Comparison of ENCODE assay signal across 14 cellular contexts in genomic region chr13:77506874-77507273, GRCh38. TPM values are rescaled to one million over a fixed set of nuclear protein-coding genes. Genes with fewer than 3 reads are reported as not detected.
DNase-seq lines count a peak whose midpoint lies in the region; ATAC-seq and TF ChIP-seq lines count a peak whose summit lies in the region.
"Had no signal": no experiment of that assay in that cellular context is flagged by ENCODE, and none has a peak within 500 bp of the region (broad histone marks: within the 10 kb centered on the region; RNA-seq: fewer than 3 reads in every experiment).

No MANE protein-coding gene starts in this region.

- no peaks in the 10 kb centered on the region for H3K9me3 ChIP-seq in A673 (ENCODE audit: low read depth, low read length, poor library complexity, severe bottlenecking)
- no peaks in the 10 kb centered on the region for H3K9me3 ChIP-seq in HCT116 (ENCODE audit: control insufficient read depth in 1 of 2, insufficient read depth in 1 of 2, low read depth in 1 of 2, low read length in 2 of 2)
- no peaks in the 10 kb centered on the region for H3K9me3 ChIP-seq in hepatocyte (ENCODE audit: low read depth)
- no peaks in the 10 kb centered on the region for H3K9me3 ChIP-seq in body of pancreas
- H3K9me3 ChIP-seq: Caco-2, gastroesophageal sphincter, testis had no signal

- H3K27ac ChIP-seq in A673 (ENCODE audit: low read depth, low read length, poor library complexity, severe bottlenecking) (no peak overlapping the region), HCT116 (ENCODE audit: low read depth, low read length) (no peak overlapping the region), hepatocyte (no peak overlapping the region), body of pancreas (no peak overlapping the region)
- H3K27ac ChIP-seq: gastroesophageal sphincter, testis had no signal

- CTCF ChIA-PET in A673 (lab: Charles Lee) (interaction anchor here (0.7 to 1.0 kb wide), 3 partner anchors 28 to 525 kb away, joined by 3 read pairs; no protein-coding TSS in a partner anchor), HCT116 (lab: Charles Lee) (interaction anchor here (0.8 to 3.4 kb wide), 2 partner anchors 10 to 14 kb away, joined by 3 to 10 read pairs; no protein-coding TSS in a partner anchor)

- no peak overlapping the region for H3K9ac ChIP-seq in HCT116 (ENCODE audit: low read length)

- H3K27me3 ChIP-seq in A673 (replicated peaks; ENCODE audit: insufficient read depth, low read depth, low read length, poor library complexity) (peaks cover 16% of the 10 kb centered on the region), HCT116 (ENCODE audit: insufficient read depth, low read length) (peaks cover 21% of the 10 kb centered on the region), hepatocyte (no peaks in the 10 kb centered on the region), body of pancreas (no peaks in the 10 kb centered on the region)
- H3K27me3 ChIP-seq: gastroesophageal sphincter, testis had no signal

- peak; percentile 56 for TF ChIP-seq CTCF in A673 (conservative IDR thresholded peaks at IDR 0.05; ENCODE audit: low read depth, low read length)
- peak in 2 of 3 experiments; percentile 10 to 40; a peak in 1 of 6 replicates for TF ChIP-seq CTCF in HCT116 (IDR thresholded peaks at IDR 0.05 in 2 of 3, conservative IDR thresholded peaks at IDR 0.05 in 1 of 3; ENCODE audit: borderline replicate concordance in 1 of 3, insufficient read depth in 1 of 3, low read depth in 2 of 3, low read length in 2 of 3)
- TF ChIP-seq CTCF in hepatocyte (IDR thresholded peaks at IDR 0.05; ENCODE audit: poor library complexity), result peak; percentile 28
- no peak for TF ChIP-seq CTCF in omental fat pad (IDR thresholded peaks at IDR 0.05)
- peak in 1 of 7 experiments; percentile 6 for TF ChIP-seq CTCF in body of pancreas (IDR thresholded peaks at IDR 0.05)

- ATAC-seq in HCT116 (no peak), omental fat pad (ENCODE audit: low FRiP score) (no peak), body of pancreas (no peak)
- ATAC-seq: gastroesophageal sphincter had no signal

- intact Hi-C loops in A673 (cut with micrococcal nuclease; ENCODE audit: unreplicated experiment) (loop anchor here (5.0 kb wide), 1 partner anchor 480 kb away; the partner anchor contains the start of gene FBXL3), HCT116 (cut with micrococcal nuclease) (no loop called here), body of pancreas (cut with DNase I) (no loop called here)

- H3K4me3 ChIP-seq in A673 (ENCODE audit: low read depth, low read length, poor library complexity, severe bottlenecking) (no peak overlapping the region), HCT116 (replicated peaks in 1 of 2; ENCODE audit: low read depth in 1 of 2, low read length in 2 of 2) (no peak overlapping the region; a peak in 1 of 4 replicates), hepatocyte (no peak overlapping the region), body of pancreas (no peak overlapping the region)
- H3K4me3 ChIP-seq: gastroesophageal sphincter, testis had no signal

- TF ChIP-seq RAD21 in HCT116 (IDR thresholded peaks at IDR 0.05; ENCODE audit: low read depth), result peak; percentile 34

- H3K4me2 ChIP-seq in HCT116 (ENCODE audit: low read length) (peak overlapping the region; percentile 35), hepatocyte (no peak overlapping the region)

- H2AFZ ChIP-seq in HCT116 (ENCODE audit: low read depth, low read length, poor library complexity, severe bottlenecking) (peak overlapping the region; percentile 81), hepatocyte (no peak overlapping the region)

- no peak for TF ChIP-seq POLR2A in HCT116 (IDR thresholded peaks at IDR 0.05; ENCODE audit: borderline replicate concordance, extremely low read depth, insufficient read depth, insufficient read length)
- TF ChIP-seq POLR2A in body of pancreas (IDR thresholded peaks at IDR 0.05), result no peak

- 95% methylated on average over 3 of the region's 3 CpGs for WGBS in hepatocyte (ENCODE audit: low lambda C conversion rate, missing lambda C conversion rate)
- 96% methylated on average over 3 of the region's 3 CpGs for WGBS in body of pancreas, 2 donors

- BruUV-seq in A673 (replicated peaks; lab: Mats Ljungman, UMichigan), result no TSS peak
- no TSS peak for BruUV-seq in HCT116 (replicated peaks; lab: Mats Ljungman, UMichigan)

- H3K4me1 ChIP-seq in A673 (ENCODE audit: insufficient read depth, low read length, poor library complexity, severe bottlenecking), result peaks cover 35% of the 10 kb centered on the region
- peaks cover 15% of the 10 kb centered on the region in 2 experiments; a peak in 3 of 4 replicates for H3K4me1 ChIP-seq in HCT116 (ENCODE audit: control insufficient read depth in 1 of 2, insufficient read depth in 2 of 2, low read length in 2 of 2)
- no peaks in the 10 kb centered on the region for H3K4me1 ChIP-seq in hepatocyte (ENCODE audit: insufficient read depth)
- no peaks in the 10 kb centered on the region for H3K4me1 ChIP-seq in body of pancreas
- H3K4me1 ChIP-seq: Caco-2, testis had no signal

- H3K9me2 ChIP-seq in HCT116 (ENCODE audit: insufficient read depth), result no peaks in the 10 kb centered on the region
- H3K9me2 ChIP-seq in hepatocyte (replicated peaks; ENCODE audit: insufficient read depth), result no peaks in the 10 kb centered on the region

- no peaks in the 10 kb centered on the region for H3K36me3 ChIP-seq in A673 (ENCODE audit: insufficient read depth, low read length, poor library complexity, severe bottlenecking)
- H3K36me3 ChIP-seq in HCT116 (ENCODE audit: control insufficient read depth in 1 of 2, insufficient read depth in 2 of 2, low read length in 2 of 2), result no peaks in the 10 kb centered on the region
- H3K36me3 ChIP-seq in hepatocyte (replicated peaks; ENCODE audit: insufficient read depth, low read depth), result no peaks in the 10 kb centered on the region
- no peaks in the 10 kb centered on the region for H3K36me3 ChIP-seq in body of pancreas (replicated peaks in 1 of 2; ENCODE audit: insufficient read depth in 1 of 2, low read depth in 2 of 2)
- H3K36me3 ChIP-seq: gastroesophageal sphincter had no signal

- H4K20me1 ChIP-seq in HCT116 (ENCODE audit: insufficient read depth) (no peaks in the 10 kb centered on the region), hepatocyte (ENCODE audit: insufficient read depth, poor library complexity, severe bottlenecking) (no peaks in the 10 kb centered on the region)

- no peaks in the 10 kb centered on the region for H3K79me2 ChIP-seq in HCT116 (ENCODE audit: insufficient read depth, low read length)
- no peaks in the 10 kb centered on the region for H3K79me2 ChIP-seq in hepatocyte

- DNase-seq in A673 (ENCODE audit: low spot score) (peak; percentile 49), HCT116 (ENCODE audit: low read depth, low spot score) (peak; percentile 7), SW 1271 (lab: John Stamatoyannopoulos, UW) (peak; percentile 3 to 24), hepatocyte (ENCODE audit: low spot score) (no peak), omental fat pad (ENCODE audit: low spot score) (no peak), body of pancreas (no peak), Ammon's horn (ENCODE audit: low spot score) (no peak), NCI-H510A treated with DMSO at 0.1 percent for 48 hours (lab: John Stamatoyannopoulos, UW) (no peak)
- DNase-seq: activated CD4-positive, alpha-beta T cell treated with anti-CD3 and anti-CD28 coated beads, Interleukin-2, amount 50 U/mL, for 1 hour; aorta; Caco-2; KG1; testis had no signal

- POLR2A ChIA-PET in A673 (lab: Charles Lee; ENCODE audit: low non-redundant PET) (no interaction called here), HCT116 (lab: Charles Lee) (no interaction called here)

- RAD21 ChIA-PET in HCT116 (lab: Charles Lee; ENCODE audit: low non-redundant PET in 1 of 2, low total read pairs in 2 of 2, uncharacterized antibody in 2 of 2, unreplicated experiment in 2 of 2), result no interaction called here

TF ChIP-seq in HCT116, 20 proteins besides CTCF, POLR2A, EP300 and RAD21 (continues in another document):
- TF ChIP-seq EZH2 (IDR thresholded peaks at IDR 0.05), result no peak
- TF ChIP-seq JUND (IDR thresholded peaks at IDR 0.05), result no peak
- no peak for TF ChIP-seq ZNF274 (IDR thresholded peaks at IDR 0.05; ENCODE audit: low read depth, low read length)
- TF ChIP-seq FOSL1 (IDR thresholded peaks at IDR 0.05; ENCODE audit: low read depth), result no peak
- no peak for TF ChIP-seq ZBTB33 (IDR thresholded peaks at IDR 0.05; ENCODE audit: extremely low read depth, insufficient replicate concordance, low read length)

RNA-seq across cellular contexts. Expression of gene SCEL, which starts 28.6 kb away (rescaled TPM):
- total RNA-seq in A673 (2021) (0.15 TPM in 1 of 2 replicates, not detected in the other), HCT116 (2021; ENCODE audit: unreplicated experiment) (0.07 TPM), hepatocyte (3.3 and 5.4 TPM in 2 replicates), omental fat pad (1 to 10 TPM in 3 of 4 donors, under 1 TPM in 1; 0.94 to 6.9 (median 4.1) TPM), body of pancreas (not detected)
- 0.04 TPM in 1 of 2 replicates, not detected in the other for polyA plus RNA-seq in HCT116 (2012)
- polyA plus RNA-seq in hepatocyte, result 2.4 and 5.8 TPM in 2 replicates
- total RNA-seq: aorta had no signal

Comparison
In these comparisons a context has a peak if more than half of its experiments do, and no peak if none do; other contexts are left out.
1. DNase-seq: peak in A673 (single experiment), HCT116 (single experiment) and SW 1271 (2 of 2); none in hepatocyte (single experiment), omental fat pad (single experiment), body of pancreas (0 of 4), Ammon's horn (single experiment) and NCI-H510A treated with DMSO at 0.1 percent for 48 hours (single experiment).
2. CTCF ChIP-seq: peak in A673 (single experiment), HCT116 (2 of 3) and hepatocyte (single experiment); none in omental fat pad (0 of 3).